ENCODE assay signal across 8 cellular contexts in genomic region chr3:94062513-94063404, GRCh38. TPM values are rescaled to one million over a fixed set of nuclear protein-coding genes. Genes with fewer than 3 reads are reported as not detected.
DNase-seq lines count a peak whose midpoint lies in the region; ATAC-seq lines count a peak whose summit lies in the region.

DHFR2 (minus strand) TSS chr3:94062916; CDS start chr3:94061511, 1,405 bp downstream.
NSUN3 (plus strand) TSS chr3:94063061; CDS start chr3:94063127, 66 bp downstream.

- H3K27ac Mint-ChIP-seq in IgD-negative memory B cell = peak within 1 kb of the TSS; percentile 87 to 100 (median 100)

- no peaks in the 10 kb centered on the region for H3K9me3 ChIP-seq in mononuclear cell (ENCODE audit: low read depth, low read length)

- ATAC-seq in GM21576 (IDR thresholded peaks at IDR 0.05; ENCODE audit: unreplicated experiment) = peak; percentile 91

- peaks cover 3% of the 10 kb centered on the region for H3K36me3 Mint-ChIP-seq in IgD-negative memory B cell

- DNase-seq in DMS153 (lab: John Stamatoyannopoulos, UW) (peak; percentile 96), OCI-M1 (lab: John Stamatoyannopoulos, UW) (peak; percentile 98), activated T-cell treated with anti-CD3 and anti-CD28 coated beads for 4 hours (peak; percentile 68), epithelial cell of prostate (ENCODE audit: low read depth, low spot score) (peak; percentile 82)
- DNase-seq in stimulated activated CD8-positive, alpha-beta memory T cell treated with anti-CD3 and anti-CD28 coated beads, Interleukin-2, amount 100 ng/mL, for 48 hours (ENCODE audit: low read depth in 2 of 2) = peak; percentile 65 to 68

- H3K4me3 Mint-ChIP-seq in IgD-negative memory B cell = peak within 1 kb of the TSS; percentile 96 to 99 (median 98)

- H3K4me1 Mint-ChIP-seq in IgD-negative memory B cell = peaks cover 22 to 38% (median 36%) of the 10 kb centered on the region in 3 donors

- no peaks in the 10 kb centered on the region for H3K27me3 Mint-ChIP-seq in IgD-negative memory B cell

- no peaks in the 10 kb centered on the region for H3K27me3 ChIP-seq in mononuclear cell (ENCODE audit: insufficient read depth, low read length)

- H3K9me3 Mint-ChIP-seq in IgD-negative memory B cell = peaks cover 0 to 1% (median 0%) of the 10 kb centered on the region in 3 donors

- peak within 1 kb of the TSS; percentile 91 for H3K27ac ChIP-seq in epithelial cell of prostate

- peaks cover 24% of the 10 kb centered on the region for H3K4me1 ChIP-seq in mononuclear cell (ENCODE audit: insufficient read depth, low read length)

- H3K4me3 ChIP-seq in mononuclear cell (ENCODE audit: low read length) = peak within 1 kb of the TSS; percentile 71

RNA-seq across cellular contexts. Expression of gene DHFR2, which starts in this region (rescaled TPM):
- polyA plus RNA-seq in IgD-negative memory B cell = 2.5 TPM
- 1.0 TPM for total RNA-seq in mononuclear cell

RNA-seq across cellular contexts. Expression of gene NSUN3, which starts in this region (rescaled TPM):
- 8.7 TPM for polyA plus RNA-seq in IgD-negative memory B cell
- total RNA-seq in mononuclear cell = 32.2 TPM

Comparison
In these comparisons a context has a peak if more than half of its experiments do, and no peak if none do; other contexts are left out.
1. Peak in every context shown above with its lines: DNase-seq, ATAC-seq, H3K4me3 ChIP-seq and H3K27ac ChIP-seq.